In the genomic region with DNA sequence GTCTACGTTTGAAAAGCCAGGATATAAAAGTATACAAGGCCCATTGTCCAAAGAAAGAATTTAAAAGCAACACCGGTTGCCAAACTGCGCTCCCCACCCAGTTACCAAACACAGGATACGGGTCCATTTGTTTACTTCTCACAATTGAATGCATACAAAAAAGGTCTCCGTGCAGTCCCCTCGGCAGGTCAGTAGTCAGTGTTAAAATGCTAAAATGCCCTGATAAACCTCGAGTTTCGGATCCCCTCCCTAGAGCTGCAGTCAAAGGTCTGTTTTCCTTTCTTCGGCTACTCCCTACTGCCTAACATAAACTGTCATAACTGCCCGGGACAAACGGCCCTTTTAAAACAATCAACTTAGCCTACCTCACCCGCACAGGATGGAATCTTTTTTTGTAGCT, we compare ENCODE assay signal across 10 cellular contexts.
DNase-seq lines count a peak whose midpoint lies in the region; ATAC-seq and TF ChIP-seq lines count a peak whose summit lies in the region.
"Had no signal": no experiment of that assay in that cellular context is flagged by ENCODE, and none has a peak within 500 bp of the region (broad histone marks: within the 10 kb centered on the region; RNA-seq: fewer than 3 reads in every experiment).

No MANE protein-coding gene starts in this region.

- H3K4me1 ChIP-seq in transverse colon (peaks cover 75 to 98% (median 92%) of the 10 kb centered on the region in 4 donors), BE2C (peaks cover 4% of the 10 kb centered on the region; the same call in 1 of the 2 replicates)

- H3K9me3 ChIP-seq in transverse colon (no peaks in the 10 kb centered on the region), BE2C (no peaks in the 10 kb centered on the region)

- intact Hi-C loops in transverse colon (cut with DNase I; ENCODE audit: low total_unique reads), result no loop called here

- 22 to 41% methylated on average over 8 to 12 of the region's 12 CpGs for WGBS in transverse colon (ENCODE audit: low coverage in 1 of 2), 2 donors

- in situ Hi-C loops in transverse colon (cut with MboI; ENCODE audit: low pct_ligation_motif_present in 1 of 4, low pct_unique_long_range_greater_than_20kb in 1 of 4, low sequenced_read_pairs in 3 of 4), result no loop called here

- ATAC-seq in memory B cell (ENCODE audit: low read depth), result no peak

- peak overlapping the region; percentile 46 for H3K4me3 ChIP-seq in coronary artery
- H3K4me3 ChIP-seq in transverse colon, result peak overlapping the region in 1 of 4 donors; percentile 13
- H3K4me3 ChIP-seq in BE2C (ENCODE audit: low read depth, low read length), result no peak overlapping the region

- peaks cover 0 to 4% (median 0%) of the 10 kb centered on the region in 4 donors for H3K36me3 ChIP-seq in transverse colon
- H3K36me3 ChIP-seq in BE2C, result peaks cover 9% of the 10 kb centered on the region

- H3K27me3 ChIP-seq in transverse colon, result no peaks in the 10 kb centered on the region
- no peaks in the 10 kb centered on the region for H3K27me3 ChIP-seq in BE2C

- DNase-seq in activated naive CD4-positive, alpha-beta T cell treated with anti-CD3 and anti-CD28 coated beads, Interleukin-2, amount 10 ng/mL, durations not matched to agents 7 days and 5 days, result no peak
- DNase-seq in coronary artery (ENCODE audit: low spot score), result no peak
- no peak for DNase-seq in memory B cell (ENCODE audit: low spot score in 2 of 2)
- DNase-seq in transverse colon, result peak; percentile 69
- DNase-seq in BE2C, result no peak
- no peak for DNase-seq in RKO (ENCODE audit: low spot score)
- DNase-seq in NCI-H2029 (lab: John Stamatoyannopoulos, UW), result no peak
- DNase-seq: hypothalamus, NCI-H82 had no signal

- CTCF ChIA-PET in activated naive CD4-positive, alpha-beta T cell treated with anti-CD3 and anti-CD28 coated beads, Interleukin-2, amount 10 ng/mL, durations not matched to agents 7 days and 5 days (lab: Charles Lee), result interaction anchor here (0.7 kb wide), 2 partner anchors 32 to 576 kb away, joined by 3 to 5 read pairs; no protein-coding TSS in a partner anchor

- H3K27ac Mint-ChIP-seq in activated naive CD4-positive, alpha-beta T cell treated with anti-CD3 and anti-CD28 coated beads, Interleukin-2, amount 50 U/mL, for 24 hours, result no peak overlapping the region
- H3K27ac Mint-ChIP-seq in activated naive CD4-positive, alpha-beta T cell treated with anti-CD3 and anti-CD28 coated beads, Interleukin-2, amount 10 ng/mL, durations not matched to agents 7 days and 5 days, result no peak overlapping the region
- peak overlapping the region; percentile 95 for H3K27ac Mint-ChIP-seq in memory B cell

- peaks cover 100% of the 10 kb centered on the region for H3K4me1 Mint-ChIP-seq in activated naive CD4-positive, alpha-beta T cell treated with anti-CD3 and anti-CD28 coated beads, Interleukin-2, amount 50 U/mL, for 24 hours
- H3K4me1 Mint-ChIP-seq in activated naive CD4-positive, alpha-beta T cell treated with anti-CD3 and anti-CD28 coated beads, Interleukin-2, amount 10 ng/mL, durations not matched to agents 7 days and 5 days, result peaks cover 97% of the 10 kb centered on the region
- H3K4me1 Mint-ChIP-seq in memory B cell, result peaks cover 61% of the 10 kb centered on the region

- TF ChIP-seq EP300 in transverse colon (IDR thresholded peaks at IDR 0.05; ENCODE audit: low read depth), result no peak

- H3K9me3 Mint-ChIP-seq in activated naive CD4-positive, alpha-beta T cell treated with anti-CD3 and anti-CD28 coated beads, Interleukin-2, amount 50 U/mL, for 24 hours, result no peaks in the 10 kb centered on the region
- H3K9me3 Mint-ChIP-seq in activated naive CD4-positive, alpha-beta T cell treated with anti-CD3 and anti-CD28 coated beads, Interleukin-2, amount 10 ng/mL, durations not matched to agents 7 days and 5 days, result no peaks in the 10 kb centered on the region
- H3K9me3 Mint-ChIP-seq in memory B cell, result no peaks in the 10 kb centered on the region

- TF ChIP-seq POLR2A in transverse colon (IDR thresholded peaks at IDR 0.05), result no peak

- H3K27me3 Mint-ChIP-seq in activated naive CD4-positive, alpha-beta T cell treated with anti-CD3 and anti-CD28 coated beads, Interleukin-2, amount 50 U/mL, for 24 hours, result no peaks in the 10 kb centered on the region
- no peaks in the 10 kb centered on the region for H3K27me3 Mint-ChIP-seq in activated naive CD4-positive, alpha-beta T cell treated with anti-CD3 and anti-CD28 coated beads, Interleukin-2, amount 10 ng/mL, durations not matched to agents 7 days and 5 days
- H3K27me3 Mint-ChIP-seq in memory B cell, result no peaks in the 10 kb centered on the region

- H3K4me3 Mint-ChIP-seq in activated naive CD4-positive, alpha-beta T cell treated with anti-CD3 and anti-CD28 coated beads, Interleukin-2, amount 50 U/mL, for 24 hours, result peak overlapping the region; percentile 79
- no peak overlapping the region for H3K4me3 Mint-ChIP-seq in activated naive CD4-positive, alpha-beta T cell treated with anti-CD3 and anti-CD28 coated beads, Interleukin-2, amount 10 ng/mL, durations not matched to agents 7 days and 5 days
- no peak overlapping the region for H3K4me3 Mint-ChIP-seq in memory B cell

- H3K27ac ChIP-seq in coronary artery (peak overlapping the region in 1 of 2 donors; percentile 66), transverse colon (peak overlapping the region; percentile 86 to 98 (median 88))

- peaks cover 64% of the 10 kb centered on the region for H3K36me3 Mint-ChIP-seq in activated naive CD4-positive, alpha-beta T cell treated with anti-CD3 and anti-CD28 coated beads, Interleukin-2, amount 50 U/mL, for 24 hours
- peaks cover 89% of the 10 kb centered on the region for H3K36me3 Mint-ChIP-seq in activated naive CD4-positive, alpha-beta T cell treated with anti-CD3 and anti-CD28 coated beads, Interleukin-2, amount 10 ng/mL, durations not matched to agents 7 days and 5 days
- H3K36me3 Mint-ChIP-seq in memory B cell, result peaks cover 48% of the 10 kb centered on the region

- TF ChIP-seq CTCF in coronary artery (IDR thresholded peaks at IDR 0.05) (no peak), transverse colon (IDR thresholded peaks at IDR 0.05) (no peak), BE2C (IDR thresholded peaks at IDR 0.05; ENCODE audit: low read depth, low read length) (no peak)
